8 cellular contexts compared by ENCODE assay signal in the genomic region with DNA sequence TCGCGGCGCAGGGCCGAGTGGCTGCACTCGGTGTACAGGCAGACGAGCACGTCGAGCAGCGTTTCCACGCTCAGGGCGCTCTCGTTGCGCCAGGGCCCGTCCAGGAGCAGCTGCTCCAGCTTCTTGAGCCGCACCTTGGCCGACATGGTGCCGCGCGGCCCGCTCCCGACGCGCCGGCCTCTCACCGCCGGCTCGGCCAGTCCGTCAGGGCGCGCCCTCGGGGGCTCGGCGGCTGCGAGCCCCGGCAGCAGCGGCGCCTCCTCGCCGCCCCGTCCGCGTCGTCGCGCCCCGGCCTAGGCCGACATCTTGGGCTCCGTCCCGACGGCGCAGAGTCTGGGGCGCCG. TPM values are rescaled to one million over a fixed set of nuclear protein-coding genes. Genes with fewer than 3 reads are reported as not detected.
A peak's percentile ranks its signal among the peaks of the same experiment; 100 is the strongest.
DNase-seq lines count a peak whose midpoint lies in the region; ATAC-seq, FAIRE-seq and TF ChIP-seq lines count a peak whose summit lies in the region.

No MANE protein-coding gene starts in this region.

- H3K27ac ChIP-seq in KMS-11 = no peak overlapping the region
- H3K27ac ChIP-seq in H1 (ENCODE audit: low read depth, low read length) = no peak overlapping the region; the same call in 1 of the 2 replicates
- peak overlapping the region; percentile 21 for H3K27ac ChIP-seq in naive thymus-derived CD4-positive, alpha-beta T cell (ENCODE audit: low read depth, low read length)

- peak overlapping the region; percentile 49 for H4K91ac ChIP-seq in H1 (replicated peaks; ENCODE audit: insufficient read length, low read length)

- H3K4me1 ChIP-seq in KMS-11 (ENCODE audit: low read depth, poor library complexity, severe bottlenecking) (peaks cover 23% of the 10 kb centered on the region), H1 (replicated peaks in 1 of 4; ENCODE audit: control insufficient read depth in 3 of 4, insufficient read depth in 4 of 4, low read length in 3 of 4) (peaks cover 0 to 7% (median 0%) of the 10 kb centered on the region in 4 experiments; a peak in 5 of 7 replicates)
- no peaks in the 10 kb centered on the region for H3K4me1 ChIP-seq in naive thymus-derived CD4-positive, alpha-beta T cell (ENCODE audit: control insufficient read depth in 2 of 2, insufficient read depth in 2 of 2, low read length in 2 of 2)

- no peak for TF ChIP-seq POLR2A in H1 (IDR thresholded peaks at IDR 0.05; ENCODE audit: control extremely low read depth in 1 of 2, low read depth in 2 of 2, low read length in 2 of 2)

- H3K9me3 ChIP-seq in H1 (ENCODE audit: insufficient read depth in 2 of 2, low read depth in 1 of 2, low read length in 1 of 2) = no peaks in the 10 kb centered on the region
- H3K9me3 ChIP-seq in naive thymus-derived CD4-positive, alpha-beta T cell (ENCODE audit: control insufficient read depth in 2 of 3, low read length in 3 of 3) = no peaks in the 10 kb centered on the region

- H3K4me1 Mint-ChIP-seq in naive thymus-derived CD4-positive, alpha-beta T cell = peaks cover 0 to 13% (median 11%) of the 10 kb centered on the region in 7 donors

- TF ChIP-seq EP300 in H1 (IDR thresholded peaks at IDR 0.05; ENCODE audit: borderline replicate concordance in 1 of 2, low read depth in 2 of 2, low read length in 2 of 2) = no peak

- H3K9ac ChIP-seq in KMS-11 (no peak overlapping the region), H1 (replicated peaks in 1 of 4; ENCODE audit: extremely low read depth in 1 of 4, low read depth in 3 of 4, low read length in 3 of 4) (peak overlapping the region; percentile 60 to 94 (median 68); a peak in 6 of 7 replicates)

- H2BK20ac ChIP-seq in H1 (ENCODE audit: low read length) = no peak overlapping the region

- H3K27me3 ChIP-seq in KMS-11 (ENCODE audit: insufficient read depth, low read depth) (no peaks in the 10 kb centered on the region), H1 (replicated peaks in 1 of 4; ENCODE audit: control insufficient read depth in 3 of 4, extremely low read depth in 1 of 4, insufficient read depth in 3 of 4, low read length in 3 of 4) (no peaks in the 10 kb centered on the region)
- H3K27me3 ChIP-seq in naive thymus-derived CD4-positive, alpha-beta T cell (ENCODE audit: control insufficient read depth in 2 of 2, insufficient read depth in 2 of 2, low read length in 2 of 2) = peaks cover 3 to 7% of the 10 kb centered on the region in 2 donors

- peak overlapping the region; percentile 39 for H4K5ac ChIP-seq in H1 (ENCODE audit: insufficient read length, low read depth, low read length)

- no peak overlapping the region; the same call in 1 of the 2 replicates for H2BK12ac ChIP-seq in H1 (ENCODE audit: low read depth, low read length)

- 0 out of 2 replicates have a peak overlapping the region, but pooled peaks have one; percentile 78 for H2BK15ac ChIP-seq in H1 (ENCODE audit: low read length)

- TF ChIP-seq CTCF in KMS-11 (conservative IDR thresholded peaks at IDR 0.05; ENCODE audit: low read depth, low read length) (no peak), H1 (IDR thresholded peaks at IDR 0.05; ENCODE audit: control extremely low read depth in 1 of 3, insufficient read depth in 1 of 3, low read depth in 1 of 3, low read length in 3 of 3) (no peak)

- DNase-seq in H1 (ENCODE audit: low read depth in 1 of 2, low spot score in 2 of 2) (no peak), amniotic stem cell (lab: John Stamatoyannopoulos, UW) (no peak), AG20443 (ENCODE audit: low spot score) (no peak), HuH-7.5 (ENCODE audit: low spot score) (no peak)
- DNase-seq in naive thymus-derived CD4-positive, alpha-beta T cell = peak in 2 of 9 donors; percentile 14 to 16

- no peaks in the 10 kb centered on the region for H3K9me3 Mint-ChIP-seq in naive thymus-derived CD4-positive, alpha-beta T cell

- TF ChIP-seq RAD21 in H1 (IDR thresholded peaks at IDR 0.05 in 1 of 2, conservative IDR thresholded peaks at IDR 0.05 in 1 of 2; ENCODE audit: low read depth in 2 of 2, low read length in 2 of 2) = no peak

- H3K4me2 ChIP-seq in KMS-11 (peak overlapping the region; percentile 57; the same call in 1 of the 2 replicates), H1 (ENCODE audit: insufficient read depth in 1 of 2, low read depth in 2 of 2, low read length in 2 of 2) (peak overlapping the region; percentile 80 to 81)

- H3K23ac ChIP-seq in H1 (ENCODE audit: insufficient read length) = no peak overlapping the region

- peak overlapping the region; percentile 83; the same call in 1 of the 2 replicates for H2BK5ac ChIP-seq in H1 (ENCODE audit: low read depth, low read length)

- no peak overlapping the region for H3K14ac ChIP-seq in H1 (ENCODE audit: insufficient read length)

- intact Hi-C loops in naive thymus-derived CD4-positive, alpha-beta T cell (cut with micrococcal nuclease) = loop anchor here in 1 of 2 donors (1.0 to 10.0 kb wide), 2 partner anchors 18 to 282 kb away; partner anchors contain the start of gene TRAF3

- no peak overlapping the region; the same call in 1 of the 2 replicates for H4K8ac ChIP-seq in H1 (ENCODE audit: extremely low read depth, insufficient read depth, low read length)

- FAIRE-seq in H1 (lab: Jason Lieb, UNC) = no peak

- H3K4me3 ChIP-seq in KMS-11 (IDR thresholded peaks at IDR 0.05; ENCODE audit: insufficient read depth, low read depth, low read length) = no peak overlapping the region
- peak overlapping the region; percentile 77 to 88 (median 79) for H3K4me3 ChIP-seq in H1 (ENCODE audit: extremely low read depth in 1 of 4, insufficient read depth in 2 of 4, low read depth in 3 of 4, low read length in 4 of 4)
- H3K4me3 ChIP-seq in naive thymus-derived CD4-positive, alpha-beta T cell (ENCODE audit: low read length) = no peak overlapping the region

- H3K56ac ChIP-seq in H1 (replicated peaks; ENCODE audit: insufficient read length, low read depth, low read length) = peak overlapping the region; percentile 25

- H2BK120ac ChIP-seq in H1 (replicated peaks; ENCODE audit: low read depth, low read length) = no peak overlapping the region

- H2AFZ ChIP-seq in KMS-11 (ENCODE audit: low read depth) = 0 out of 2 replicates have a peak overlapping the region, but pooled peaks have one; percentile 26
- no peak overlapping the region for H2AFZ ChIP-seq in H1 (ENCODE audit: low read length)

- H3K4me3 Mint-ChIP-seq in naive thymus-derived CD4-positive, alpha-beta T cell = peak overlapping the region in 4 of 10 donors; percentile 60 to 82 (median 78)

- H3K4ac ChIP-seq in H1 (replicated peaks; ENCODE audit: insufficient read length, low read depth, low read length) = peak overlapping the region; percentile 97

- H3K18ac ChIP-seq in H1 (ENCODE audit: extremely low read depth, low read length) = peak overlapping the region; percentile 76; the same call in 1 of the 2 replicates

- H3K27me3 Mint-ChIP-seq in naive thymus-derived CD4-positive, alpha-beta T cell = peaks cover 9 to 59% (median 14%) of the 10 kb centered on the region in 5 donors

- no peak overlapping the region for H2AK5ac ChIP-seq in H1 (ENCODE audit: low read depth, low read length)

- peaks cover 2% of the 10 kb centered on the region; the same call in 1 of the 2 replicates for H3K79me1 ChIP-seq in H1 (ENCODE audit: low read depth, low read length)

- no peaks in the 10 kb centered on the region for H3K36me3 Mint-ChIP-seq in naive thymus-derived CD4-positive, alpha-beta T cell

- CTCF ChIA-PET in H1 (lab: Charles Lee; ENCODE audit: partially characterized antibody) = interaction anchor here (1.1 to 1.9 kb wide), 3 partner anchors 11 to 54 kb away, joined by 3 to 5 read pairs (median 4); no protein-coding TSS in a partner anchor
- CTCF ChIA-PET in naive thymus-derived CD4-positive, alpha-beta T cell (lab: Charles Lee) = no interaction called here

- peaks cover 9% of the 10 kb centered on the region for H3K79me2 ChIP-seq in KMS-11 (ENCODE audit: insufficient read depth, low read depth)
- H3K79me2 ChIP-seq in H1 (ENCODE audit: control insufficient read depth in 1 of 2, insufficient read depth in 2 of 2, low read length in 2 of 2) = peaks cover 16 to 40% of the 10 kb centered on the region in 2 experiments

- WGBS in H1 (ENCODE audit: extremely low coverage in 1 of 2, insufficient coverage in 1 of 2, insufficient read length in 1 of 2, insufficient replicate concordance in 2 of 2, low coverage in 1 of 2, low lambda C conversion rate in 2 of 2, missing lambda C conversion rate in 1 of 2), 2 experiments = no CpG with 5 or more reads among the region's 53 CpGs

- H4K20me1 ChIP-seq in KMS-11 (ENCODE audit: insufficient read depth) = no peaks in the 10 kb centered on the region
- H4K20me1 ChIP-seq in H1 (replicated peaks in 1 of 2; ENCODE audit: control insufficient read depth in 1 of 2, insufficient read depth in 2 of 2, low read length in 2 of 2) = peaks cover 11 to 13% of the 10 kb centered on the region in 2 experiments

- ATAC-seq in GM18868 (IDR thresholded peaks at IDR 0.05; ENCODE audit: unreplicated experiment) (peak; percentile 14), HG02981 (IDR thresholded peaks at IDR 0.05; ENCODE audit: unreplicated experiment) (no peak)
- peak; percentile 8 for ATAC-seq in naive thymus-derived CD4-positive, alpha-beta T cell

- peaks cover 12% of the 10 kb centered on the region for H3K23me2 ChIP-seq in H1 (ENCODE audit: low read depth, low read length)

- H3K36me3 ChIP-seq in KMS-11 (ENCODE audit: insufficient read depth) = no peaks in the 10 kb centered on the region
- no peaks in the 10 kb centered on the region for H3K36me3 ChIP-seq in H1 (ENCODE audit: control insufficient read depth in 2 of 4, insufficient read depth in 4 of 4, low read length in 3 of 4)
- no peaks in the 10 kb centered on the region for H3K36me3 ChIP-seq in naive thymus-derived CD4-positive, alpha-beta T cell (ENCODE audit: control insufficient read depth in 2 of 3, insufficient read depth in 3 of 3, low read length in 3 of 3)

- H3K27ac Mint-ChIP-seq in naive thymus-derived CD4-positive, alpha-beta T cell = no peak overlapping the region

- POLR2A ChIA-PET in H1 (lab: Charles Lee; ENCODE audit: partially characterized antibody) = interaction anchor here (1.1 to 1.6 kb wide), 4 partner anchors 16 to 464 kb away, joined by 3 to 4 read pairs (median 4); no protein-coding TSS in a partner anchor
- POLR2A ChIA-PET in naive thymus-derived CD4-positive, alpha-beta T cell (lab: Charles Lee) = no interaction called here

RNA-seq across cellular contexts. Expression of gene CDC42BPB, which starts 0.3 kb away (rescaled TPM):
- 87.9 and 88.2 TPM in 2 replicates for total RNA-seq in H1 (2021; fragmentation: NEBNext Ultra II Directional; extraction: Animal tissue kit (Norgen Biotek cat#: 25700))
- polyA plus RNA-seq in H1 (2011; rRNA removed) = 51.2 and 73.5 TPM in 2 replicates
- polyA plus RNA-seq in H1 (2011; cell fraction: cytosol; rRNA removed) = 53.3 TPM
- 165 TPM for polyA plus RNA-seq in H1 (2011; cell fraction: nucleus; rRNA removed)
- polyA plus RNA-seq in H1 (2012, experiment 1 of 2) = 57.2 to 83.7 TPM (median 72.2 TPM) in 4 replicates
- polyA plus RNA-seq in H1 (2012, experiment 2 of 2) = 20.5 TPM
- 52.1 TPM for polyA plus RNA-seq in H1 (2013, experiment 1 of 2)
- 50.3 TPM for polyA plus RNA-seq in H1 (2013, experiment 2 of 2)
- polyA minus RNA-seq in H1 (2011; rRNA and poly(A)+ RNA removed) = 134 and 152 TPM in 2 replicates
- 62.3 TPM for polyA minus RNA-seq in H1 (2011; cell fraction: cytosol; rRNA and poly(A)+ RNA removed)
- polyA minus RNA-seq in H1 (2011; cell fraction: nucleus; rRNA and poly(A)+ RNA removed) = 82.9 TPM
- total RNA-seq in naive thymus-derived CD4-positive, alpha-beta T cell = 10 to 100 TPM in 1 of 5 experiments, 1 to 10 TPM in 3, under 1 TPM in 1; 0.87 to 16.0 (median 5.5) TPM
- under 1 TPM; 0.34 to 0.43 TPM for polyA plus RNA-seq in naive thymus-derived CD4-positive, alpha-beta T cell

RNA-seq across cellular contexts. Expression of gene LBHD2, which starts 27.0 kb away (rescaled TPM):
- not detected in 2 replicates for total RNA-seq in H1 (2021; fragmentation: NEBNext Ultra II Directional; extraction: Animal tissue kit (Norgen Biotek cat#: 25700))
- 0.16 TPM in 1 of 2 replicates, not detected in the other for polyA plus RNA-seq in H1 (2011; rRNA removed)
- not detected for polyA plus RNA-seq in H1 (2011; cell fraction: cytosol; rRNA removed)
- polyA plus RNA-seq in H1 (2011; cell fraction: nucleus; rRNA removed) = not detected
- polyA plus RNA-seq in H1 (2012, experiment 1 of 2) = not detected in 4 replicates
- polyA plus RNA-seq in H1 (2012, experiment 2 of 2) = not detected
- polyA plus RNA-seq in H1 (2013, experiment 1 of 2) = not detected
- not detected for polyA plus RNA-seq in H1 (2013, experiment 2 of 2)
- polyA minus RNA-seq in H1 (2011; rRNA and poly(A)+ RNA removed) = not detected in 2 replicates
- not detected for polyA minus RNA-seq in H1 (2011; cell fraction: cytosol; rRNA and poly(A)+ RNA removed)
- not detected for polyA minus RNA-seq in H1 (2011; cell fraction: nucleus; rRNA and poly(A)+ RNA removed)
- total RNA-seq in naive thymus-derived CD4-positive, alpha-beta T cell = not detected
- not detected for polyA plus RNA-seq in naive thymus-derived CD4-positive, alpha-beta T cell

RNA-seq across cellular contexts. Expression of gene EXOC3L4, which starts 37.5 kb away (rescaled TPM):
- total RNA-seq in H1 (2021; fragmentation: NEBNext Ultra II Directional; extraction: Animal tissue kit (Norgen Biotek cat#: 25700)) = 0.45 TPM in 1 of 2 replicates, not detected in the other
- polyA plus RNA-seq in H1 (2011; rRNA removed) = 0.24 and 0.57 TPM in 2 replicates
- 0.72 TPM for polyA plus RNA-seq in H1 (2011; cell fraction: cytosol; rRNA removed)
- 1.8 TPM for polyA plus RNA-seq in H1 (2011; cell fraction: nucleus; rRNA removed)
- polyA plus RNA-seq in H1 (2012, experiment 1 of 2) = 0.53 to 0.60 TPM in 2 of 4 replicates, not detected in the others
- 0.47 TPM for polyA plus RNA-seq in H1 (2012, experiment 2 of 2)
- polyA plus RNA-seq in H1 (2013, experiment 1 of 2) = 0.20 TPM
- polyA plus RNA-seq in H1 (2013, experiment 2 of 2) = 0.13 TPM
- polyA minus RNA-seq in H1 (2011; rRNA and poly(A)+ RNA removed) = 0.13 TPM in 1 of 2 replicates, not detected in the other
- not detected for polyA minus RNA-seq in H1 (2011; cell fraction: cytosol; rRNA and poly(A)+ RNA removed)
- 0.60 TPM for polyA minus RNA-seq in H1 (2011; cell fraction: nucleus; rRNA and poly(A)+ RNA removed)
- total RNA-seq in naive thymus-derived CD4-positive, alpha-beta T cell = not detected
- polyA plus RNA-seq in naive thymus-derived CD4-positive, alpha-beta T cell = not detected

Comparison
In these comparisons a context has a peak if more than half of its experiments do, and no peak if none do; other contexts are left out.
1. H3K4me3 ChIP-seq: peak in H1 (4 of 4); none in KMS-11 (single experiment) and naive thymus-derived CD4-positive, alpha-beta T cell (single experiment).